In genomic region chr11:6249822-6250555, GRCh38 we compare ENCODE assay signal across 1 cellular context.
TF ChIP-seq lines count a peak whose summit lies in the region.

No MANE protein-coding gene starts in this region.

TF ChIP-seq in K562, 482 proteins besides CTCF, POLR2A, EP300 and RAD21 (continued from another document and continues in another):
- TF ChIP-seq MGA (IDR thresholded peaks at IDR 0.05) = no peak
- no peak for TF ChIP-seq ATF1 (CRISPR knock-in tag; IDR thresholded peaks at IDR 0.05)
- no peak for TF ChIP-seq ATF1 (tag; IDR thresholded peaks at IDR 0.05)
- TF ChIP-seq RAD51 (IDR thresholded peaks at IDR 0.05; ENCODE audit: borderline replicate concordance, low read depth) = no peak
- peak; percentile 94 for TF ChIP-seq TFAP4 (CRISPR knock-in tag; IDR thresholded peaks at IDR 0.05; ENCODE audit: borderline replicate concordance)
- 0 out of 2 replicates have a peak, but pooled peaks have one; percentile 20 for TF ChIP-seq DMBX1 (CRISPR knock-in tag; IDR thresholded peaks at IDR 0.05; ENCODE audit: borderline replicate concordance)
- no peak for TF ChIP-seq HINFP (tag; conservative IDR thresholded peaks at IDR 0.05; ENCODE audit: low read depth)
- no peak for TF ChIP-seq MTF1 (CRISPR knock-in tag; IDR thresholded peaks at IDR 0.05; ENCODE audit: borderline replicate concordance)
- no peak for TF ChIP-seq ZNF3 (CRISPR knock-in tag; IDR thresholded peaks at IDR 0.05)
- no peak for TF ChIP-seq TBP (optimal IDR thresholded peaks at IDR 0.05; ENCODE audit: low read depth, low read length)
- no peak for TF ChIP-seq SNRNP70 (optimal IDR thresholded peaks at IDR 0.05; ENCODE audit: low read depth, low read length)
- TF ChIP-seq BRD4 (IDR thresholded peaks at IDR 0.05) = no peak
- no peak for TF ChIP-seq NR2C1 (IDR thresholded peaks at IDR 0.05)
- no peak for TF ChIP-seq NR2C1 (tag; IDR thresholded peaks at IDR 0.05)
- TF ChIP-seq SIN3B (IDR thresholded peaks at IDR 0.05; ENCODE audit: low read depth) = no peak
- TF ChIP-seq ZNF583 (CRISPR knock-in tag; IDR thresholded peaks at IDR 0.05) = no peak
- TF ChIP-seq USF2 (CRISPR knock-in tag; IDR thresholded peaks at IDR 0.05) = no peak
- no peak for TF ChIP-seq THRA (IDR thresholded peaks at IDR 0.05)
- no peak for TF ChIP-seq ZBTB7A (IDR thresholded peaks at IDR 0.05; ENCODE audit: borderline replicate concordance, control insufficient read depth, low read depth, low read length)
- TF ChIP-seq ZNF253 (CRISPR knock-in tag; conservative IDR thresholded peaks at IDR 0.05) = no peak
- no peak for TF ChIP-seq ASH1L (IDR thresholded peaks at IDR 0.05; ENCODE audit: borderline replicate concordance, low read depth, partially characterized antibody)
- no peak for TF ChIP-seq MAX (CRISPR knock-in tag; IDR thresholded peaks at IDR 0.05)
- 0 out of 2 replicates have a peak, but pooled peaks have one; percentile 26 for TF ChIP-seq SMARCC2 (IDR thresholded peaks at IDR 0.05; ENCODE audit: low read depth)
- no peak for TF ChIP-seq HDAC2 (IDR thresholded peaks at IDR 0.05)
- TF ChIP-seq ZNF696 (CRISPR knock-in tag; conservative IDR thresholded peaks at IDR 0.05) = no peak
- TF ChIP-seq TAL1 (IDR thresholded peaks at IDR 0.05) = peak; percentile 78
- TF ChIP-seq ZBTB8A (IDR thresholded peaks at IDR 0.05; ENCODE audit: partially characterized antibody) = no peak
- TF ChIP-seq NONO (IDR thresholded peaks at IDR 0.05; ENCODE audit: low read depth in 2 of 2, low read length in 1 of 2) = no peak
- TF ChIP-seq CUX1 (CRISPR knock-in tag; IDR thresholded peaks at IDR 0.05) = peak; percentile 86
- TF ChIP-seq CHAMP1 (IDR thresholded peaks at IDR 0.05) = no peak
- no peak for TF ChIP-seq MEF2D (tag; conservative IDR thresholded peaks at IDR 0.05; ENCODE audit: low read depth)
- peak; percentile 89 for TF ChIP-seq TCF3 (CRISPR knock-in tag; IDR thresholded peaks at IDR 0.05)
- no peak for TF ChIP-seq RFX7 (CRISPR knock-in tag; IDR thresholded peaks at IDR 0.05)
- TF ChIP-seq MEIS2 (IDR thresholded peaks at IDR 0.05; ENCODE audit: partially characterized antibody) = no peak
- TF ChIP-seq TSC22D4 (tag; IDR thresholded peaks at IDR 0.05) = no peak
- no peak for TF ChIP-seq SIRT6 (IDR thresholded peaks at IDR 0.05; ENCODE audit: low read depth, low read length)
- TF ChIP-seq SAFB (IDR thresholded peaks at IDR 0.05; ENCODE audit: borderline replicate concordance, low read depth, low read length) = no peak
